18 cellular contexts compared by ENCODE assay signal in genomic region chr7:129605960-129606644, GRCh38. TPM values are rescaled to one million over a fixed set of nuclear protein-coding genes. Genes with fewer than 3 reads are reported as not detected.
DNase-seq lines count a peak whose midpoint lies in the region; ATAC-seq, FAIRE-seq and TF ChIP-seq lines count a peak whose summit lies in the region.
"Had no signal": no experiment of that assay in that cellular context is flagged by ENCODE, and none has a peak within 500 bp of the region (broad histone marks: within the 10 kb centered on the region; RNA-seq: fewer than 3 reads in every experiment).

No MANE protein-coding gene starts in this region.

- H3K27me3 ChIP-seq in BLaER1 treated with 17β-estradiol and CSF1 and Interleukin-3, amounts not matched to agents 10 nM and 100 nM, result no peaks in the 10 kb centered on the region

- CTCF ChIA-PET in HEK293 (lab: Yijun Ruan, JAX), result interaction anchor here (0.5 to 2.0 kb wide), 8 partner anchors 9 to 666 kb away, joined by 3 to 7 read pairs (median 4); no protein-coding TSS in a partner anchor

- DNase-seq in natural killer cell treated with Interleukin-12 subunit alpha and Interleukin-12 subunit beta and Interleukin-15 and Interleukin-18, amount 100 ng/mL, for 72 hours (ENCODE audit: low spot score), result no peak
- no peak for DNase-seq in iPS-NIHi11 (ENCODE audit: low spot score)
- no peak for DNase-seq in GM12891 (ENCODE audit: insufficient read length, low spot score)
- DNase-seq: activated CD4-positive, alpha-beta T cell treated with anti-CD3 and anti-CD28 coated beads for 4 hours; activated T-cell treated with anti-CD3 and anti-CD28 coated beads, Interleukin-2, amount 50 U/mL, for 72 hours; CD4-positive, alpha-beta memory T cell; DMS153; kidney; NCI-H510A treated with DMSO at 0.1 percent for 48 hours; stimulated activated CD8-positive, alpha-beta memory T cell treated with anti-CD3 and anti-CD28 coated beads, Interleukin-4, amount 100 ng/mL, for 48 hours had no signal

- no peak for FAIRE-seq in GM12891 (lab: Jason Lieb, UNC)
- FAIRE-seq: endometrium, GM18507, kidney had no signal

- H3K4me3 ChIP-seq in BLaER1 treated with 17β-estradiol and CSF1 and Interleukin-3, amounts not matched to agents 10 nM and 100 nM, result no peak overlapping the region
- H3K4me3 ChIP-seq in HEK293 (ENCODE audit: low read depth, low read length), result no peak overlapping the region
- H3K4me3 ChIP-seq: GM23338 had no signal

- no peak overlapping the region for H3K4me3 Mint-ChIP-seq in brain
- no peak overlapping the region for H3K4me3 Mint-ChIP-seq in natural killer cell treated with Interleukin-12 subunit alpha and Interleukin-12 subunit beta and Interleukin-15 and Interleukin-18, amount 100 ng/mL, for 72 hours
- H3K4me3 Mint-ChIP-seq: activated naive CD4-positive, alpha-beta T cell treated with anti-CD3 and anti-CD28 coated beads for 36 hours; activated T-cell treated with anti-CD3 and anti-CD28 coated beads, Interleukin-2, amount 50 U/mL, for 72 hours; CD4-positive, alpha-beta memory T cell; GM23338 had no signal

- H3K4me2 ChIP-seq in BLaER1 treated with 17β-estradiol and CSF1 and Interleukin-3, amounts not matched to agents 10 nM and 100 nM, result peak overlapping the region; percentile 30 to 70 (median 47); a peak in 20 of 22 replicates
- H3K4me2 ChIP-seq: GM23338 had no signal

- H4K20me1 ChIP-seq in BLaER1 treated with 17β-estradiol and CSF1 and Interleukin-3, amounts not matched to agents 10 nM and 100 nM, result peaks cover 0 to 8% (median 0%) of the 10 kb centered on the region in 11 experiments; a peak in 4 of 22 replicates

- peaks cover 3% of the 10 kb centered on the region for H3K27me3 Mint-ChIP-seq in brain
- H3K27me3 Mint-ChIP-seq in natural killer cell treated with Interleukin-12 subunit alpha and Interleukin-12 subunit beta and Interleukin-15 and Interleukin-18, amount 100 ng/mL, for 72 hours, result no peaks in the 10 kb centered on the region
- H3K27me3 Mint-ChIP-seq: CD4-positive, alpha-beta memory T cell had no signal

- 0 out of 22 replicates have a peak, but pooled peaks cover 0 to 3% (median 0%) of the 10 kb centered on the region in 11 experiments for H3K9me3 ChIP-seq in BLaER1 treated with 17β-estradiol and CSF1 and Interleukin-3, amounts not matched to agents 10 nM and 100 nM (replicated peaks in 1 of 11)
- H3K9me3 ChIP-seq in HEK293 (ENCODE audit: control insufficient read depth, insufficient read depth, low read depth, low read length), result no peaks in the 10 kb centered on the region

- H3K27ac ChIP-seq in BLaER1 treated with 17β-estradiol and CSF1 and Interleukin-3, amounts not matched to agents 10 nM and 100 nM, result peak overlapping the region in 8 of 11 experiments; percentile 9 to 66 (median 30); a peak in 10 of 22 replicates
- no peak overlapping the region for H3K27ac ChIP-seq in HEK293 (ENCODE audit: extremely low read depth, low read depth, low read length)

- POLR2A ChIA-PET in HEK293 (lab: Yijun Ruan, JAX), result interaction anchor here (0.5 to 2.4 kb wide), 3 partner anchors 16 to 440 kb away, joined by 3 to 7 read pairs (median 3); no protein-coding TSS in a partner anchor

- ATAC-seq in natural killer cell treated with Interleukin-12 subunit alpha and Interleukin-12 subunit beta and Interleukin-15 and Interleukin-18, amount 100 ng/mL, for 72 hours, result no peak
- no peak for ATAC-seq in HG02642 (IDR thresholded peaks at IDR 0.05; ENCODE audit: poor library complexity, unreplicated experiment)
- ATAC-seq: activated T-cell treated with anti-CD3 and anti-CD28 coated beads, Interleukin-2, amount 50 U/mL, for 72 hours; GM23338 had no signal

- H3K4me1 ChIP-seq in BLaER1 treated with 17β-estradiol and CSF1 and Interleukin-3, amounts not matched to agents 10 nM and 100 nM, result peaks cover 25 to 58% (median 35%) of the 10 kb centered on the region in 10 experiments
- no peaks in the 10 kb centered on the region for H3K4me1 ChIP-seq in HEK293 (ENCODE audit: control insufficient read depth, insufficient read depth, low read length)

- H3K36me3 ChIP-seq in BLaER1 treated with 17β-estradiol and CSF1 and Interleukin-3, amounts not matched to agents 10 nM and 100 nM, result peaks cover 13 to 27% (median 23%) of the 10 kb centered on the region in 11 experiments; a peak in 21 of 22 replicates
- H3K36me3 ChIP-seq in HEK293 (ENCODE audit: control insufficient read depth in 2 of 2, insufficient read depth in 1 of 2, low read length in 2 of 2), result peaks cover 0 to 21% of the 10 kb centered on the region in 2 experiments; a peak in 1 of 3 replicates

- peaks cover 27% of the 10 kb centered on the region for H3K36me3 Mint-ChIP-seq in brain
- H3K36me3 Mint-ChIP-seq in natural killer cell treated with Interleukin-12 subunit alpha and Interleukin-12 subunit beta and Interleukin-15 and Interleukin-18, amount 100 ng/mL, for 72 hours, result peaks cover 13% of the 10 kb centered on the region

- peaks cover 0 to 3% (median 0%) of the 10 kb centered on the region in 5 experiments for H3K9me3 Mint-ChIP-seq in brain
- no peaks in the 10 kb centered on the region for H3K9me3 Mint-ChIP-seq in natural killer cell treated with Interleukin-12 subunit alpha and Interleukin-12 subunit beta and Interleukin-15 and Interleukin-18, amount 100 ng/mL, for 72 hours
- H3K9me3 Mint-ChIP-seq: activated naive CD4-positive, alpha-beta T cell treated with anti-CD3 and anti-CD28 coated beads for 36 hours; activated T-cell treated with anti-CD3 and anti-CD28 coated beads, Interleukin-2, amount 50 U/mL, for 72 hours; CD4-positive, alpha-beta memory T cell; GM23338 had no signal

- TF ChIP-seq POLR2A in GM12891 (IDR thresholded peaks at IDR 0.05; ENCODE audit: low read depth, low read length), result no peak

- TF ChIP-seq CTCF in HEK293 (tag by site-specific recombination; IDR thresholded peaks at IDR 0.05) (no peak), brain (conservative IDR thresholded peaks at IDR 0.05) (no peak)

- H3K4me1 Mint-ChIP-seq in brain, result peaks cover 36% of the 10 kb centered on the region
- H3K4me1 Mint-ChIP-seq in natural killer cell treated with Interleukin-12 subunit alpha and Interleukin-12 subunit beta and Interleukin-15 and Interleukin-18, amount 100 ng/mL, for 72 hours (ENCODE audit: low read depth in 2 of 2), result peaks cover 34 to 42% of the 10 kb centered on the region in 2 donors

- 0 out of 22 replicates have a peak overlapping the region, but pooled peaks of 1 of the 11 experiments have one; percentile 30 for H3K9ac ChIP-seq in BLaER1 treated with 17β-estradiol and CSF1 and Interleukin-3, amounts not matched to agents 10 nM and 100 nM

- H3K27ac Mint-ChIP-seq in brain, result peak overlapping the region in 4 of 5 experiments; percentile 9 to 85 (median 48)
- peak overlapping the region; percentile 20 to 38 for H3K27ac Mint-ChIP-seq in natural killer cell treated with Interleukin-12 subunit alpha and Interleukin-12 subunit beta and Interleukin-15 and Interleukin-18, amount 100 ng/mL, for 72 hours
- H3K27ac Mint-ChIP-seq: GM23338 had no signal

TF ChIP-seq in HEK293, 187 proteins besides CTCF, POLR2A, EP300 and RAD21:
- TF ChIP-seq ZNF580 (tag by site-specific recombination; IDR thresholded peaks at IDR 0.05) (no peak), ZNF133 (tag by site-specific recombination; IDR thresholded peaks at IDR 0.05) (no peak), GLI2 (tag by site-specific recombination; IDR thresholded peaks at IDR 0.05; ENCODE audit: borderline replicate concordance, low read depth) (no peak), ZBTB6 (tag by site-specific recombination; IDR thresholded peaks at IDR 0.05) (peak; percentile 96), ZNF138 (tag by site-specific recombination; IDR thresholded peaks at IDR 0.05; ENCODE audit: borderline replicate concordance) (no peak)

TF ChIP-seq in GM12891, 5 proteins besides CTCF, POLR2A, EP300 and RAD21:
- TF ChIP-seq POU2F2 (IDR thresholded peaks at IDR 0.05; ENCODE audit: low read depth, low read length), result no peak
- TF ChIP-seq TAF1 (IDR thresholded peaks at IDR 0.05; ENCODE audit: low read depth, low read length), result no peak
- TF ChIP-seq PAX5 (IDR thresholded peaks at IDR 0.05; ENCODE audit: insufficient read depth, low read length, severe bottlenecking), result no peak
- no peak for TF ChIP-seq SPI1 (IDR thresholded peaks at IDR 0.05; ENCODE audit: low read depth, low read length)
- no peak for TF ChIP-seq POLR2AphosphoS5 (IDR thresholded peaks at IDR 0.05; ENCODE audit: low read depth, low read length)

RNA-seq across cellular contexts. Expression of gene NRF1, which starts 5.4 kb away (rescaled TPM):
- polyA plus RNA-seq in brain (ENCODE audit: insufficient read depth, low read depth, low replicate concordance), result 16.9 TPM
- 10 to 100 TPM; 27.6 to 31.9 TPM for total RNA-seq in natural killer cell treated with Interleukin-12 subunit alpha and Interleukin-12 subunit beta and Interleukin-15 and Interleukin-18, amount 100 ng/mL, for 72 hours
- polyA plus RNA-seq in GM12891 (2012; ENCODE audit: low read depth, missing spikeins), result 7.3 TPM
